1 cellular context compared by ENCODE assay signal in the genomic region with DNA sequence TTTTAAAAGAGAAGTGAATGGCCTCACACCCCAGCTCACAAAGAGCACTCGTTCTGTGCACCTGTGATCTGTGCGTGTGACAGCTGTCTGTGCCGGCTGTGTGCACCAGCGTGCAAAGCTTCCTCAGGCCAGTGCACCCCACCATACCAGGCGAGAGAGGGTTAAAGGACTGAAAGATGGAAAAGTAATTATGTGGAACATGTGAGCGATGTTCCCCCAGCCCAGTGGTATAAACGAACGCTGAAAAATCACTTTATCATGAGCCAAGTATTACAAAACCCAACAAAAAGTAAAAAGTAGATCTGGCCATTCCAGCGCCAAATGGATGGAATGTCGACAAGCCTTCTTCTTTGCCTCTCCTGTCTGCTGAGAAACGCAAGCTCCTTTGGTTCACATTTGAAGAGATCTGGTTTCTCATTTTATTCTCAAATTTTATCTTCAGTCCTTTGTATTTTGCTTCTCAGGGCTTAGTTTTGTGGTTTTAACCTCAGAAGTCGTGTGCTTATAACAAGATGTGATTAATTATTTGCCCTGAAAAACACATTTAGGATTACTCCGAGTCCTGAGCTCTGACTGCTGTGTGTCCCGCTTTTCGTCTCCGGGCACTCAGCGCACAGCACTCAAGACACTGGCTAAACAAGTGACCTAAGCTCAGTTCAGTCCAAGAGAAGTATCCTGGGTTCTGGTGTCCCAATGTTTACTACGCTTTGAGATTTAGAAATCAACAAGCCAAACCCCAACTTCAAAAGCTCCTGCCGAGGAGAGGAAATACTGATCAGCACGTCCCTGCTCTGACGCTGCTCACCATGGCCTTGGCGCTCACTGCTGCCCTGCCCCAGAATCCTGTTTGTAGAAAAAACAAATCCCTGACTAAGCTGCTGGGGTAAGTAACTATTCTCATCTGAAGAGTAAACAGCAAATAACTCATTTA.
TF ChIP-seq lines count a peak whose summit lies in the region.

No MANE protein-coding gene starts in this region.

TF ChIP-seq in HepG2, 621 proteins besides CTCF, POLR2A, EP300 and RAD21 (continued from another document and continues in another):
- no peak for TF ChIP-seq IRX3 (CRISPR knock-in tag; IDR thresholded peaks at IDR 0.05; ENCODE audit: borderline replicate concordance, low read depth)
- no peak for TF ChIP-seq RBM22 (optimal IDR thresholded peaks at IDR 0.05; ENCODE audit: low read length)
- TF ChIP-seq JUNB (CRISPR knock-in tag; IDR thresholded peaks at IDR 0.05; ENCODE audit: borderline replicate concordance) = no peak
- peak; percentile 78 for TF ChIP-seq RARA (CRISPR knock-in tag; IDR thresholded peaks at IDR 0.05)
- TF ChIP-seq AGO1 (IDR thresholded peaks at IDR 0.05; ENCODE audit: low read depth, low read length, poor library complexity, severe bottlenecking) = no peak
- no peak for TF ChIP-seq SIN3B (IDR thresholded peaks at IDR 0.05; ENCODE audit: low read length)
- no peak for TF ChIP-seq CCAR2 (optimal IDR thresholded peaks at IDR 0.05; ENCODE audit: low read depth, low read length)
- TF ChIP-seq, protein P1, sequence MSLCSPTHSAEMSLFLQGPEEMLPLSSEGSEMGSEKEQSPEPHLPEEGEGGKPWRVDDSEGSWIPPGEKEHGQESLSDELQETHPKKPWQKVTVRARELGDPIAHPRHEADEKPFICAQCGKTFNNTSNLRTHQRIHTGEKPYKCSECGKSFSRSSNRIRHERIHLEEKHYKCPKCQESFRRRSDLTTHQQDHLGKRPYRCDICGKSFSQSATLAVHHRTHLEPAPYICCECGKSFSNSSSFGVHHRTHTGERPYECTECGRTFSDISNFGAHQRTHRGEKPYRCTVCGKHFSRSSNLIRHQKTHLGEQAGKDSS (CRISPR knock-in tag; IDR thresholded peaks at IDR 0.05; ENCODE audit: borderline replicate concordance, low read depth) = peak; percentile 24; the same call in 1 of the 2 replicates
- TF ChIP-seq ARHGAP35 (CRISPR knock-in tag; IDR thresholded peaks at IDR 0.05; ENCODE audit: borderline replicate concordance) = no peak
- TF ChIP-seq SPEN (CRISPR knock-in tag; IDR thresholded peaks at IDR 0.05; ENCODE audit: low read depth) = peak; percentile 36; the same call in 1 of the 2 replicates
- no peak for TF ChIP-seq ATAD3A (CRISPR knock-in tag; IDR thresholded peaks at IDR 0.05)
- no peak for TF ChIP-seq MBD4 (IDR thresholded peaks at IDR 0.05; ENCODE audit: borderline replicate concordance, low read length)
- TF ChIP-seq, protein P2, sequence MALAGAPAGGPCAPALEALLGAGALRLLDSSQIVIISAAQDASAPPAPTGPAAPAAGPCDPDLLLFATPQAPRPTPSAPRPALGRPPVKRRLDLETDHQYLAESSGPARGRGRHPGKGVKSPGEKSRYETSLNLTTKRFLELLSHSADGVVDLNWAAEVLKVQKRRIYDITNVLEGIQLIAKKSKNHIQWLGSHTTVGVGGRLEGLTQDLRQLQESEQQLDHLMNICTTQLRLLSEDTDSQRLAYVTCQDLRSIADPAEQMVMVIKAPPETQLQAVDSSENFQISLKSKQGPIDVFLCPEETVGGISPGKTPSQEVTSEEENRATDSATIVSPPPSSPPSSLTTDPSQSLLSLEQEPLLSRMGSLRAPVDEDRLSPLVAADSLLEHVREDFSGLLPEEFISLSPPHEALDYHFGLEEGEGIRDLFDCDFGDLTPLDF (CRISPR knock-in tag; IDR thresholded peaks at IDR 0.05) = no peak
- no peak for TF ChIP-seq ZFP36L2 (CRISPR knock-in tag; IDR thresholded peaks at IDR 0.05)
- TF ChIP-seq ZFAT (CRISPR knock-in tag; conservative IDR thresholded peaks at IDR 0.05) = no peak
- TF ChIP-seq NFYB (CRISPR knock-in tag; IDR thresholded peaks at IDR 0.05) = no peak
- no peak for TF ChIP-seq FOXP1 (IDR thresholded peaks at IDR 0.05)
- peak; percentile 98 for TF ChIP-seq FOXP1 (CRISPR knock-in tag; IDR thresholded peaks at IDR 0.05)
- TF ChIP-seq FOSL2 (CRISPR knock-in tag; IDR thresholded peaks at IDR 0.05) = peak; percentile 64
- no peak for TF ChIP-seq YEATS4 (CRISPR knock-in tag; IDR thresholded peaks at IDR 0.05; ENCODE audit: borderline replicate concordance)
- TF ChIP-seq KLF13 (CRISPR knock-in tag; IDR thresholded peaks at IDR 0.05) = no peak
- no peak for TF ChIP-seq TBP (CRISPR knock-in tag; IDR thresholded peaks at IDR 0.05)
- no peak for TF ChIP-seq RNF2 (conservative IDR thresholded peaks at IDR 0.05; ENCODE audit: low read depth)
- TF ChIP-seq, protein P3, sequence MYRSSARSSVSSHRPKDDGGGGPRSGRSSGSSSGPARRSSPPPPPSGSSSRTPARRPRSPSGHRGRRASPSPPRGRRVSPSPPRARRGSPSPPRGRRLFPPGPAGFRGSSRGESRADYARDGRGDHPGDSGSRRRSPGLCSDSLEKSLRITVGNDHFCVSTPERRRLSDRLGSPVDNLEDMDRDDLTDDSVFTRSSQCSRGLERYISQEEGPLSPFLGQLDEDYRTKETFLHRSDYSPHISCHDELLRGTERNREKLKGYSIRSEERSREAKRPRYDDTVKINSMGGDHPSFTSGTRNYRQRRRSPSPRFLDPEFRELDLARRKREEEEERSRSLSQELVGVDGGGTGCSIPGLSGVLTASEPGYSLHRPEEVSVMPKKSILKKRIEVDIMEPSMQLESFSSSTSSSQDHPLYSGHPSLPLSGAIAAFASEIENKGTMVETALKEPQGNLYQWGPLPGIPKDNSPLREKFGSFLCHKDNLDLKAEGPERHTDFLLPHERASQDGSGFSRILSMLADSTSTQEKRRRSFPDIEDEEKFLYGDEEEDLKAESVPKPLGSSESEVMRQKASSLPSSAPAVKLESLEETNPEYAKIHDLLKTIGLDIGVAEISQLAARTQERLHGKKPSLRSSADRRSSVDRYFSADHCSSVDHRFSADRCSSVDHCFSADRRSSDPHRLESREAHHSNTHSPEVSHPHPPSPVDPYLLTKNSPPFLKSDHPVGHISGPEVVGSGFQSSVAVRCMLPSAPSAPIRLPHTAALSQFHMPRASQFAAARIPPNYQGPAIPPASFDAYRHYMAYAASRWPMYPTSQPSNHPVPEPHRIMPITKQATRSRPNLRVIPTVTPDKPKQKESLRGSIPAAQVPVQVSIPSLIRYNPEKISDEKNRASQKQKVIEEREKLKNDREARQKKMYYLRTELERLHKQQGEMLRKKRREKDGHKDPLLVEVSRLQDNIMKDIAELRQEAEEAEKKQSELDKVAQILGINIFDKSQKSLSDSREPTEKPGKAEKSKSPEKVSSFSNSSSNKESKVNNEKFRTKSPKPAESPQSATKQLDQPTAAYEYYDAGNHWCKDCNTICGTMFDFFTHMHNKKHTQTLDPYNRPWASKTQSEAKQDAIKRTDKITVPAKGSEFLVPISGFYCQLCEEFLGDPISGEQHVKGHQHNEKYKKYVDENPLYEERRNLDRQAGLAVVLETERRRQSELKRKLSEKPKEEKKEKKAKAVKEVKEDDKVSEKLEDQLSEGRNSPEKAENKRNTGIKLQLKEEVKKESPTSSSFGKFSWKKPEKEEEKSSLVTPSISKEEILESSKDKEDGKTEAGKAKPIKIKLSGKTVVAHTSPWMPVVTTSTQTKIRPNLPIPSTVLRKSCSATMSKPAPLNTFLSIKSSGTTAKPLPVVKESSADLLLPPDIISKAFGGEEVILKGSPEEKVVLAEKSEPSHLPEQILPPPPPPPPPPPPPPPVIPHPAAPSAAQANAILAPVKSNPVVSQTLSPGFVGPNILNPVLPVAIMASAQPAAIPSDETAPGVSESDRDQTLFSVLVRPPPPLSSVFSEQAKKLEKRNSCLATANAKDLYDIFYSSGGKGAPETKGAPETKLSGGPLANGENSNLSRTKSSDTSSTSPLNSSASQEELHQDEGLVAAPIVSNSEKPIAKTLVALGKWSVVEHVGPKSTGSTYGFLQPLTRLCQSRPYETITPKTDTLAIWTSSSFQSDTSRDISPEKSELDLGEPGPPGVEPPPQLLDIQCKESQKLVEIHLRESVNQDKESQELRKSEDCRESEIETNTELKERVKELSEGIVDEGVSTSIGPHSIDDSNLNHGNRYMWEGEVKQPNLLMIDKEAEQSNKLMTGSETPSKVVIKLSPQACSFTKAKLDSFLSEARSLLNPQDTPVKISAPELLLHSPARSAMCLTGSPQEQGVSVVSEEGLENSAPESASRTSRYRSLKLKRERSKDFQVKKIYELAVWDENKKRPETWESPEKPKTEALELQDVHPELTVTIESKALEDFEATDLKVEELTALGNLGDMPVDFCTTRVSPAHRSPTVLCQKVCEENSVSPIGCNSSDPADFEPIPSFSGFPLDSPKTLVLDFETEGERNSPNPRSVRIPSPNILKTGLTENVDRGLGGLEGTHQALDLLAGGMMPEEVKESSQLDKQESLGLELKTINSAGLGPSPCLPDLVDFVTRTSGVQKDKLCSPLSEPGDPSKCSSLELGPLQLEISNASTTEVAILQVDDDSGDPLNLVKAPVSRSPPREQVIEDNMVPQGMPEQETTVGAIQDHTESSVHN (CRISPR knock-in tag; IDR thresholded peaks at IDR 0.05) = no peak
- no peak for TF ChIP-seq ISX (CRISPR knock-in tag; conservative IDR thresholded peaks at IDR 0.05)
- no peak for TF ChIP-seq ELF4 (CRISPR knock-in tag; IDR thresholded peaks at IDR 0.05; ENCODE audit: borderline replicate concordance)
- no peak for TF ChIP-seq PRMT3 (CRISPR knock-in tag; IDR thresholded peaks at IDR 0.05; ENCODE audit: borderline replicate concordance, low read depth)
- no peak for TF ChIP-seq ZSCAN25 (CRISPR knock-in tag; IDR thresholded peaks at IDR 0.05)
- TF ChIP-seq KDM4B (CRISPR knock-in tag; IDR thresholded peaks at IDR 0.05) = no peak
- TF ChIP-seq AHR (CRISPR knock-in tag; IDR thresholded peaks at IDR 0.05) = no peak
- no peak for TF ChIP-seq ZNF737 (CRISPR knock-in tag; IDR thresholded peaks at IDR 0.05; ENCODE audit: borderline replicate concordance)
- no peak for TF ChIP-seq KDM1A (CRISPR knock-in tag; IDR thresholded peaks at IDR 0.05)
- no peak for TF ChIP-seq ZNF468 (CRISPR knock-in tag; IDR thresholded peaks at IDR 0.05)
- no peak for TF ChIP-seq KAT2B (IDR thresholded peaks at IDR 0.05; ENCODE audit: borderline replicate concordance, low read depth, low read length)
- no peak for TF ChIP-seq ZNF598 (CRISPR knock-in tag; IDR thresholded peaks at IDR 0.05; ENCODE audit: borderline replicate concordance)
- TF ChIP-seq ZNF296 (CRISPR knock-in tag; conservative IDR thresholded peaks at IDR 0.05) = no peak
- TF ChIP-seq, protein P4, sequence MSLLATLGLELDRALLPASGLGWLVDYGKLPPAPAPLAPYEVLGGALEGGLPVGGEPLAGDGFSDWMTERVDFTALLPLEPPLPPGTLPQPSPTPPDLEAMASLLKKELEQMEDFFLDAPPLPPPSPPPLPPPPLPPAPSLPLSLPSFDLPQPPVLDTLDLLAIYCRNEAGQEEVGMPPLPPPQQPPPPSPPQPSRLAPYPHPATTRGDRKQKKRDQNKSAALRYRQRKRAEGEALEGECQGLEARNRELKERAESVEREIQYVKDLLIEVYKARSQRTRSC (CRISPR knock-in tag; IDR thresholded peaks at IDR 0.05; ENCODE audit: low read depth) = no peak
- TF ChIP-seq NR2C2 (CRISPR knock-in tag; IDR thresholded peaks at IDR 0.05; ENCODE audit: borderline replicate concordance) = no peak
- peak; percentile 20; the same call in 1 of the 2 replicates for TF ChIP-seq GABPB1 (CRISPR knock-in tag; IDR thresholded peaks at IDR 0.05)
- TF ChIP-seq ZSCAN21 (CRISPR knock-in tag; IDR thresholded peaks at IDR 0.05; ENCODE audit: borderline replicate concordance) = peak; percentile 99
- TF ChIP-seq MAFG (CRISPR knock-in tag; IDR thresholded peaks at IDR 0.05) = no peak
- no peak for TF ChIP-seq TBL1XR1 (IDR thresholded peaks at IDR 0.05; ENCODE audit: borderline replicate concordance, low read length, partially characterized antibody)
- TF ChIP-seq ZNF672 (CRISPR knock-in tag; IDR thresholded peaks at IDR 0.05) = no peak
- TF ChIP-seq, protein P5, sequence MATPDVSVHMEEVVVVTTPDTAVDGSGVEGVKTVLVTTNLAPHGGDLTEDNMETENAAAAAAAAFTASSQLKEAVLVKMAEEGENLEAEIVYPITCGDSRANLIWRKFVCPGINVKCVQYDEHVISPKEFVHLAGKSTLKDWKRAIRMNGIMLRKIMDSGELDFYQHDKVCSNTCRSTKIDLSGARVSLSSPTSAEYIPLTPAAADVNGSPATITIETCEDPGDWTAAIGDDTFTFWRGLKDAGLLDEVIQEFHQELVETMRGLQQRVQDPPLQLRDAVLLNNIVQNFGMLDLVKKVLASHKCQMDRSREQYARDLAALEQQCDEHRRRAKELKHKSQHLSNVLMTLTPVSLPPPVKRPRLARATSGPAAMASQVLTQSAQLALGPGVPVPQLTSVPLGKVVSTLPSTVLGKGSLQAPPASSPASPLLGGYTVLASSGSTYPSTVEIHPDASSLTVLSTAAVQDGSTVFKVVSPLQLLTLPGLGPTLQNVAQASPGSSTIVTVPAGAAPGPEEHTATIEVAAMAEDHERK (CRISPR knock-in tag; IDR thresholded peaks at IDR 0.05; ENCODE audit: low read depth) = no peak
- no peak for TF ChIP-seq ZFP90 (CRISPR knock-in tag; IDR thresholded peaks at IDR 0.05; ENCODE audit: borderline replicate concordance)
- no peak for TF ChIP-seq ZBTB1 (CRISPR knock-in tag; IDR thresholded peaks at IDR 0.05; ENCODE audit: borderline replicate concordance)
- no peak for TF ChIP-seq RARG (CRISPR knock-in tag; IDR thresholded peaks at IDR 0.05; ENCODE audit: low read depth)
- TF ChIP-seq, protein P6, sequence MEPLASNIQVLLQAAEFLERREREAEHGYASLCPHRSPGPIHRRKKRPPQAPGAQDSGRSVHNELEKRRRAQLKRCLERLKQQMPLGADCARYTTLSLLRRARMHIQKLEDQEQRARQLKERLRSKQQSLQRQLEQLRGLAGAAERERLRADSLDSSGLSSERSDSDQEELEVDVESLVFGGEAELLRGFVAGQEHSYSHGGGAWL (CRISPR knock-in tag; IDR thresholded peaks at IDR 0.05) = no peak
- no peak for TF ChIP-seq ZSCAN30 (CRISPR knock-in tag; IDR thresholded peaks at IDR 0.05)
- peak; percentile 58; the same call in 1 of the 2 replicates for TF ChIP-seq ZNF607 (CRISPR knock-in tag; IDR thresholded peaks at IDR 0.05; ENCODE audit: borderline replicate concordance)
- TF ChIP-seq SRF (IDR thresholded peaks at IDR 0.05; ENCODE audit: low read depth, low read length) = no peak
- no peak for TF ChIP-seq ZNF589 (CRISPR knock-in tag; conservative IDR thresholded peaks at IDR 0.05)
- TF ChIP-seq HOXA5 (CRISPR knock-in tag; IDR thresholded peaks at IDR 0.05) = no peak
- TF ChIP-seq TAF1 (CRISPR knock-in tag; IDR thresholded peaks at IDR 0.05) = no peak
- TF ChIP-seq SNAPC2 (CRISPR knock-in tag; IDR thresholded peaks at IDR 0.05) = no peak
- TF ChIP-seq RFXANK (CRISPR knock-in tag; IDR thresholded peaks at IDR 0.05) = no peak
- no peak for TF ChIP-seq ZNF335 (CRISPR knock-in tag; IDR thresholded peaks at IDR 0.05)
- no peak for TF ChIP-seq KDM6A (CRISPR knock-in tag; IDR thresholded peaks at IDR 0.05; ENCODE audit: low read depth)
- TF ChIP-seq MTF2 (CRISPR knock-in tag; IDR thresholded peaks at IDR 0.05; ENCODE audit: borderline replicate concordance) = no peak
- TF ChIP-seq ZMYM4 (CRISPR knock-in tag; IDR thresholded peaks at IDR 0.05) = no peak
- TF ChIP-seq ZNF260 (CRISPR knock-in tag; IDR thresholded peaks at IDR 0.05; ENCODE audit: borderline replicate concordance, low read depth) = no peak
